1 cellular context compared by ENCODE assay signal in the genomic region with DNA sequence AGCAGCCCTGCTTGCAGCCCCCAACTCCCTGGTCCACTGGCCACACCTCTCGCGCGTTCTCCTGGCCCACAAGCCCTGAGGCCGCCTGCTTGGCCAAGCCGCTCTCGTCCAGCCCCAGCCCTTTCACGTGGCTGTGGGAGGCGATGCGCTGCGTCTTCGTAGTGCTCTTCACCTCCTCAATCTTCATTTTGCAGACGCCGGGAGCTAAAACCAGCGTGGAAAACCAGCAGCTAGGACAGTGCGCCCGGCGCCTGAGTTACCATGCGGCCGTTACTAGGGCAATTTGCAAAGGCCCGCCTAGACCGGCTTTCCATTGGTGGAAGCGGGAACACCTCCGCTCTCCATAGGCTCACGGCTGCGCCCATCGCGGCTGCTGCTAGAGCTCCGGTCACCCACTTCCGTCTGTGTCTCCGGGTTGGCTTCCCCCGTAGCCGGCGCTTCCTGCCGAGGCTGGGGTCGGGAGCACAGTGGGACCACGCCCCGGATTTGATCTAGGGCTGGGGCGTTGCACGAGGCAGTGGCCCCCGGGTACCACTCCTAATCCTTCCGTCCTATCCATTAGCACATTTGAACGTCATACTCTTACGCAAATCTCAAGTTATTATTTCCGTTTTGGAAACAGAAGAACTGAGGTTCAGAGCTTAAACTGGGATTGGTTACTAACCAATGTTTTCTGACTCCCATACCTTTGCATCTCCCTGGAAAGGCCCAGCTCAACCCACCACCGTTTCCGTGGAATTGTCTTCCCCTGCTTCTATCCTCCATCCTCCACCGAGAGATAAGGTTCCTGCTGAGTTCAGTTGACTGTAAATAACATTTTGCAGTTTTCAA.
TF ChIP-seq lines count a peak whose summit lies in the region.

A gene (minus strand): TSS at position 275 of the 831 bp plus-strand sequence. CDS start 88 bp downstream, at position 187.

TF ChIP-seq in K562, 482 proteins besides CTCF, POLR2A, EP300 and RAD21 (continued from another document and continues in another):
- TF ChIP-seq, protein P1, sequence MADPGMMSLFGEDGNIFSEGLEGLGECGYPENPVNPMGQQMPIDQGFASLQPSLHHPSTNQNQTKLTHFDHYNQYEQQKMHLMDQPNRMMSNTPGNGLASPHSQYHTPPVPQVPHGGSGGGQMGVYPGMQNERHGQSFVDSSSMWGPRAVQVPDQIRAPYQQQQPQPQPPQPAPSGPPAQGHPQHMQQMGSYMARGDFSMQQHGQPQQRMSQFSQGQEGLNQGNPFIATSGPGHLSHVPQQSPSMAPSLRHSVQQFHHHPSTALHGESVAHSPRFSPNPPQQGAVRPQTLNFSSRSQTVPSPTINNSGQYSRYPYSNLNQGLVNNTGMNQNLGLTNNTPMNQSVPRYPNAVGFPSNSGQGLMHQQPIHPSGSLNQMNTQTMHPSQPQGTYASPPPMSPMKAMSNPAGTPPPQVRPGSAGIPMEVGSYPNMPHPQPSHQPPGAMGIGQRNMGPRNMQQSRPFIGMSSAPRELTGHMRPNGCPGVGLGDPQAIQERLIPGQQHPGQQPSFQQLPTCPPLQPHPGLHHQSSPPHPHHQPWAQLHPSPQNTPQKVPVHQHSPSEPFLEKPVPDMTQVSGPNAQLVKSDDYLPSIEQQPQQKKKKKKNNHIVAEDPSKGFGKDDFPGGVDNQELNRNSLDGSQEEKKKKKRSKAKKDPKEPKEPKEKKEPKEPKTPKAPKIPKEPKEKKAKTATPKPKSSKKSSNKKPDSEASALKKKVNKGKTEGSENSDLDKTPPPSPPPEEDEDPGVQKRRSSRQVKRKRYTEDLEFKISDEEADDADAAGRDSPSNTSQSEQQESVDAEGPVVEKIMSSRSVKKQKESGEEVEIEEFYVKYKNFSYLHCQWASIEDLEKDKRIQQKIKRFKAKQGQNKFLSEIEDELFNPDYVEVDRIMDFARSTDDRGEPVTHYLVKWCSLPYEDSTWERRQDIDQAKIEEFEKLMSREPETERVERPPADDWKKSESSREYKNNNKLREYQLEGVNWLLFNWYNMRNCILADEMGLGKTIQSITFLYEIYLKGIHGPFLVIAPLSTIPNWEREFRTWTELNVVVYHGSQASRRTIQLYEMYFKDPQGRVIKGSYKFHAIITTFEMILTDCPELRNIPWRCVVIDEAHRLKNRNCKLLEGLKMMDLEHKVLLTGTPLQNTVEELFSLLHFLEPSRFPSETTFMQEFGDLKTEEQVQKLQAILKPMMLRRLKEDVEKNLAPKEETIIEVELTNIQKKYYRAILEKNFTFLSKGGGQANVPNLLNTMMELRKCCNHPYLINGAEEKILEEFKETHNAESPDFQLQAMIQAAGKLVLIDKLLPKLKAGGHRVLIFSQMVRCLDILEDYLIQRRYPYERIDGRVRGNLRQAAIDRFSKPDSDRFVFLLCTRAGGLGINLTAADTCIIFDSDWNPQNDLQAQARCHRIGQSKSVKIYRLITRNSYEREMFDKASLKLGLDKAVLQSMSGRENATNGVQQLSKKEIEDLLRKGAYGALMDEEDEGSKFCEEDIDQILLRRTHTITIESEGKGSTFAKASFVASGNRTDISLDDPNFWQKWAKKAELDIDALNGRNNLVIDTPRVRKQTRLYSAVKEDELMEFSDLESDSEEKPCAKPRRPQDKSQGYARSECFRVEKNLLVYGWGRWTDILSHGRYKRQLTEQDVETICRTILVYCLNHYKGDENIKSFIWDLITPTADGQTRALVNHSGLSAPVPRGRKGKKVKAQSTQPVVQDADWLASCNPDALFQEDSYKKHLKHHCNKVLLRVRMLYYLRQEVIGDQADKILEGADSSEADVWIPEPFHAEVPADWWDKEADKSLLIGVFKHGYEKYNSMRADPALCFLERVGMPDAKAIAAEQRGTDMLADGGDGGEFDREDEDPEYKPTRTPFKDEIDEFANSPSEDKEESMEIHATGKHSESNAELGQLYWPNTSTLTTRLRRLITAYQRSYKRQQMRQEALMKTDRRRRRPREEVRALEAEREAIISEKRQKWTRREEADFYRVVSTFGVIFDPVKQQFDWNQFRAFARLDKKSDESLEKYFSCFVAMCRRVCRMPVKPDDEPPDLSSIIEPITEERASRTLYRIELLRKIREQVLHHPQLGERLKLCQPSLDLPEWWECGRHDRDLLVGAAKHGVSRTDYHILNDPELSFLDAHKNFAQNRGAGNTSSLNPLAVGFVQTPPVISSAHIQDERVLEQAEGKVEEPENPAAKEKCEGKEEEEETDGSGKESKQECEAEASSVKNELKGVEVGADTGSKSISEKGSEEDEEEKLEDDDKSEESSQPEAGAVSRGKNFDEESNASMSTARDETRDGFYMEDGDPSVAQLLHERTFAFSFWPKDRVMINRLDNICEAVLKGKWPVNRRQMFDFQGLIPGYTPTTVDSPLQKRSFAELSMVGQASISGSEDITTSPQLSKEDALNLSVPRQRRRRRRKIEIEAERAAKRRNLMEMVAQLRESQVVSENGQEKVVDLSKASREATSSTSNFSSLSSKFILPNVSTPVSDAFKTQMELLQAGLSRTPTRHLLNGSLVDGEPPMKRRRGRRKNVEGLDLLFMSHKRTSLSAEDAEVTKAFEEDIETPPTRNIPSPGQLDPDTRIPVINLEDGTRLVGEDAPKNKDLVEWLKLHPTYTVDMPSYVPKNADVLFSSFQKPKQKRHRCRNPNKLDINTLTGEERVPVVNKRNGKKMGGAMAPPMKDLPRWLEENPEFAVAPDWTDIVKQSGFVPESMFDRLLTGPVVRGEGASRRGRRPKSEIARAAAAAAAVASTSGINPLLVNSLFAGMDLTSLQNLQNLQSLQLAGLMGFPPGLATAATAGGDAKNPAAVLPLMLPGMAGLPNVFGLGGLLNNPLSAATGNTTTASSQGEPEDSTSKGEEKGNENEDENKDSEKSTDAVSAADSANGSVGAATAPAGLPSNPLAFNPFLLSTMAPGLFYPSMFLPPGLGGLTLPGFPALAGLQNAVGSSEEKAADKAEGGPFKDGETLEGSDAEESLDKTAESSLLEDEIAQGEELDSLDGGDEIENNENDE (IDR thresholded peaks at IDR 0.05; ENCODE audit: low read depth, low read length): no peak
- TF ChIP-seq MTA2 (IDR thresholded peaks at IDR 0.05; ENCODE audit: low read depth): 0 out of 2 replicates have a peak, but pooled peaks have one; percentile 52
- TF ChIP-seq YY1 (IDR thresholded peaks at IDR 0.05; ENCODE audit: borderline replicate concordance in 1 of 3, control insufficient read depth in 1 of 3, extremely low read depth in 1 of 3, insufficient read depth in 3 of 3, insufficient read length in 1 of 3, insufficient replicate concordance in 2 of 3, low read depth in 1 of 3, low read length in 2 of 3): peak in 2 of 3 experiments; percentile 12 to 47
- peak; percentile 91 for TF ChIP-seq CEBPB (tag; IDR thresholded peaks at IDR 0.05)
- no peak for TF ChIP-seq NR2F6 (CRISPR knock-in tag; IDR thresholded peaks at IDR 0.05)
- TF ChIP-seq MTA1 (IDR thresholded peaks at IDR 0.05; ENCODE audit: borderline replicate concordance): peak; percentile 24; the same call in 1 of the 2 replicates
- TF ChIP-seq, protein P2, sequence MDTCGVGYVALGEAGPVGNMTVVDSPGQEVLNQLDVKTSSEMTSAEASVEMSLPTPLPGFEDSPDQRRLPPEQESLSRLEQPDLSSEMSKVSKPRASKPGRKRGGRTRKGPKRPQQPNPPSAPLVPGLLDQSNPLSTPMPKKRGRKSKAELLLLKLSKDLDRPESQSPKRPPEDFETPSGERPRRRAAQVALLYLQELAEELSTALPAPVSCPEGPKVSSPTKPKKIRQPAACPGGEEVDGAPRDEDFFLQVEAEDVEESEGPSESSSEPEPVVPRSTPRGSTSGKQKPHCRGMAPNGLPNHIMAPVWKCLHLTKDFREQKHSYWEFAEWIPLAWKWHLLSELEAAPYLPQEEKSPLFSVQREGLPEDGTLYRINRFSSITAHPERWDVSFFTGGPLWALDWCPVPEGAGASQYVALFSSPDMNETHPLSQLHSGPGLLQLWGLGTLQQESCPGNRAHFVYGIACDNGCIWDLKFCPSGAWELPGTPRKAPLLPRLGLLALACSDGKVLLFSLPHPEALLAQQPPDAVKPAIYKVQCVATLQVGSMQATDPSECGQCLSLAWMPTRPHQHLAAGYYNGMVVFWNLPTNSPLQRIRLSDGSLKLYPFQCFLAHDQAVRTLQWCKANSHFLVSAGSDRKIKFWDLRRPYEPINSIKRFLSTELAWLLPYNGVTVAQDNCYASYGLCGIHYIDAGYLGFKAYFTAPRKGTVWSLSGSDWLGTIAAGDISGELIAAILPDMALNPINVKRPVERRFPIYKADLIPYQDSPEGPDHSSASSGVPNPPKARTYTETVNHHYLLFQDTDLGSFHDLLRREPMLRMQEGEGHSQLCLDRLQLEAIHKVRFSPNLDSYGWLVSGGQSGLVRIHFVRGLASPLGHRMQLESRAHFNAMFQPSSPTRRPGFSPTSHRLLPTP (IDR thresholded peaks at IDR 0.05; ENCODE audit: borderline replicate concordance, extremely low read depth, insufficient read length): no peak
- TF ChIP-seq NFIX (CRISPR knock-in tag; IDR thresholded peaks at IDR 0.05; ENCODE audit: low read depth): no peak
- TF ChIP-seq, protein P3, sequence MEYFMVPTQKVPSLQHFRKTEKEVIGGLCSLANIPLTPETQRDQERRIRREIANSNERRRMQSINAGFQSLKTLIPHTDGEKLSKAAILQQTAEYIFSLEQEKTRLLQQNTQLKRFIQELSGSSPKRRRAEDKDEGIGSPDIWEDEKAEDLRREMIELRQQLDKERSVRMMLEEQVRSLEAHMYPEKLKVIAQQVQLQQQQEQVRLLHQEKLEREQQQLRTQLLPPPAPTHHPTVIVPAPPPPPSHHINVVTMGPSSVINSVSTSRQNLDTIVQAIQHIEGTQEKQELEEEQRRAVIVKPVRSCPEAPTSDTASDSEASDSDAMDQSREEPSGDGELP (CRISPR knock-in tag; IDR thresholded peaks at IDR 0.05; ENCODE audit: borderline replicate concordance): peak; percentile 65; the same call in 1 of the 2 replicates
- peak; percentile 81 for TF ChIP-seq ATF7 (IDR thresholded peaks at IDR 0.05)
- TF ChIP-seq MEF2D (tag; conservative IDR thresholded peaks at IDR 0.05; ENCODE audit: low read depth): no peak
- no peak for TF ChIP-seq PTBP1 (IDR thresholded peaks at IDR 0.05; ENCODE audit: low read depth, low read length)
- TF ChIP-seq POLR2AphosphoS5 (IDR thresholded peaks at IDR 0.05; ENCODE audit: control insufficient read depth, insufficient read depth, low read depth, low read length): no peak; the same call in none of the 2 replicates
- TF ChIP-seq TFAM (CRISPR knock-in tag; conservative IDR thresholded peaks at IDR 0.05): no peak
- TF ChIP-seq PRPF4 (IDR thresholded peaks at IDR 0.05; ENCODE audit: insufficient read depth, low read depth, low read length, poor library complexity, severe bottlenecking): no peak
- TF ChIP-seq, protein P4, sequence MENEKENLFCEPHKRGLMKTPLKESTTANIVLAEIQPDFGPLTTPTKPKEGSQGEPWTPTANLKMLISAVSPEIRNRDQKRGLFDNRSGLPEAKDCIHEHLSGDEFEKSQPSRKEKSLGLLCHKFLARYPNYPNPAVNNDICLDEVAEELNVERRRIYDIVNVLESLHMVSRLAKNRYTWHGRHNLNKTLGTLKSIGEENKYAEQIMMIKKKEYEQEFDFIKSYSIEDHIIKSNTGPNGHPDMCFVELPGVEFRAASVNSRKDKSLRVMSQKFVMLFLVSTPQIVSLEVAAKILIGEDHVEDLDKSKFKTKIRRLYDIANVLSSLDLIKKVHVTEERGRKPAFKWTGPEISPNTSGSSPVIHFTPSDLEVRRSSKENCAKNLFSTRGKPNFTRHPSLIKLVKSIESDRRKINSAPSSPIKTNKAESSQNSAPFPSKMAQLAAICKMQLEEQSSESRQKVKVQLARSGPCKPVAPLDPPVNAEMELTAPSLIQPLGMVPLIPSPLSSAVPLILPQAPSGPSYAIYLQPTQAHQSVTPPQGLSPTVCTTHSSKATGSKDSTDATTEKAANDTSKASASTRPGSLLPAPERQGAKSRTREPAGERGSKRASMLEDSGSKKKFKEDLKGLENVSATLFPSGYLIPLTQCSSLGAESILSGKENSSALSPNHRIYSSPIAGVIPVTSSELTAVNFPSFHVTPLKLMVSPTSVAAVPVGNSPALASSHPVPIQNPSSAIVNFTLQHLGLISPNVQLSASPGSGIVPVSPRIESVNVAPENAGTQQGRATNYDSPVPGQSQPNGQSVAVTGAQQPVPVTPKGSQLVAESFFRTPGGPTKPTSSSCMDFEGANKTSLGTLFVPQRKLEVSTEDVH (IDR thresholded peaks at IDR 0.05; ENCODE audit: low read depth, partially characterized antibody): peak; percentile 87
- TF ChIP-seq ZNF583 (CRISPR knock-in tag; IDR thresholded peaks at IDR 0.05): no peak
- 0 out of 2 replicates have a peak, but pooled peaks have one; percentile 47 for TF ChIP-seq JUND (IDR thresholded peaks at IDR 0.05; ENCODE audit: borderline replicate concordance, low read depth, low read length)
- no peak; the same call in 2 of the 3 replicates for TF ChIP-seq JUND (tag; IDR thresholded peaks at IDR 0.05; ENCODE audit: borderline replicate concordance, low read depth, low read length)
- peak; percentile 22; the same call in 1 of the 2 replicates for TF ChIP-seq KAT8 (IDR thresholded peaks at IDR 0.05; ENCODE audit: low read depth)
- no peak for TF ChIP-seq PTRF (tag; IDR thresholded peaks at IDR 0.05)
- no peak for TF ChIP-seq MCM3 (IDR thresholded peaks at IDR 0.05)
- TF ChIP-seq, protein P5, sequence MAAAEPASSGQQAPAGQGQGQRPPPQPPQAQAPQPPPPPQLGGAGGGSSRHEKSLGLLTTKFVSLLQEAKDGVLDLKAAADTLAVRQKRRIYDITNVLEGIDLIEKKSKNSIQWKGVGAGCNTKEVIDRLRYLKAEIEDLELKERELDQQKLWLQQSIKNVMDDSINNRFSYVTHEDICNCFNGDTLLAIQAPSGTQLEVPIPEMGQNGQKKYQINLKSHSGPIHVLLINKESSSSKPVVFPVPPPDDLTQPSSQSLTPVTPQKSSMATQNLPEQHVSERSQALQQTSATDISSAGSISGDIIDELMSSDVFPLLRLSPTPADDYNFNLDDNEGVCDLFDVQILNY (CRISPR knock-in tag; IDR thresholded peaks at IDR 0.05): no peak
- TF ChIP-seq NFE2L1 (tag; IDR thresholded peaks at IDR 0.05; ENCODE audit: borderline replicate concordance, low read depth): no peak
- peak; percentile 99 for TF ChIP-seq PHF20 (IDR thresholded peaks at IDR 0.05; ENCODE audit: partially characterized antibody)
- peak; percentile 78 for TF ChIP-seq CREM (IDR thresholded peaks at IDR 0.05; ENCODE audit: low read depth)
- TF ChIP-seq, protein P6, sequence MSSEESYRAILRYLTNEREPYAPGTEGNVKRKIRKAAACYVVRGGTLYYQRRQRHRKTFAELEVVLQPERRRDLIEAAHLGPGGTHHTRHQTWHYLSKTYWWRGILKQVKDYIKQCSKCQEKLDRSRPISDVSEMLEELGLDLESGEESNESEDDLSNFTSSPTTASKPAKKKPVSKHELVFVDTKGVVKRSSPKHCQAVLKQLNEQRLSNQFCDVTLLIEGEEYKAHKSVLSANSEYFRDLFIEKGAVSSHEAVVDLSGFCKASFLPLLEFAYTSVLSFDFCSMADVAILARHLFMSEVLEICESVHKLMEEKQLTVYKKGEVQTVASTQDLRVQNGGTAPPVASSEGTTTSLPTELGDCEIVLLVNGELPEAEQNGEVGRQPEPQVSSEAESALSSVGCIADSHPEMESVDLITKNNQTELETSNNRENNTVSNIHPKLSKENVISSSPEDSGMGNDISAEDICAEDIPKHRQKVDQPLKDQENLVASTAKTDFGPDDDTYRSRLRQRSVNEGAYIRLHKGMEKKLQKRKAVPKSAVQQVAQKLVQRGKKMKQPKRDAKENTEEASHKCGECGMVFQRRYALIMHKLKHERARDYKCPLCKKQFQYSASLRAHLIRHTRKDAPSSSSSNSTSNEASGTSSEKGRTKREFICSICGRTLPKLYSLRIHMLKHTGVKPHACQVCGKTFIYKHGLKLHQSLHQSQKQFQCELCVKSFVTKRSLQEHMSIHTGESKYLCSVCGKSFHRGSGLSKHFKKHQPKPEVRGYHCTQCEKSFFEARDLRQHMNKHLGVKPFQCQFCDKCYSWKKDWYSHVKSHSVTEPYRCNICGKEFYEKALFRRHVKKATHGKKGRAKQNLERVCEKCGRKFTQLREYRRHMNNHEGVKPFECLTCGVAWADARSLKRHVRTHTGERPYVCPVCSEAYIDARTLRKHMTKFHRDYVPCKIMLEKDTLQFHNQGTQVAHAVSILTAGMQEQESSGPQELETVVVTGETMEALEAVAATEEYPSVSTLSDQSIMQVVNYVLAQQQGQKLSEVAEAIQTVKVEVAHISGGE (CRISPR knock-in tag; IDR thresholded peaks at IDR 0.05): peak; percentile 95 to 99 (median 98)
